ENCODE assay signal across 21 cellular contexts in the genomic region with DNA sequence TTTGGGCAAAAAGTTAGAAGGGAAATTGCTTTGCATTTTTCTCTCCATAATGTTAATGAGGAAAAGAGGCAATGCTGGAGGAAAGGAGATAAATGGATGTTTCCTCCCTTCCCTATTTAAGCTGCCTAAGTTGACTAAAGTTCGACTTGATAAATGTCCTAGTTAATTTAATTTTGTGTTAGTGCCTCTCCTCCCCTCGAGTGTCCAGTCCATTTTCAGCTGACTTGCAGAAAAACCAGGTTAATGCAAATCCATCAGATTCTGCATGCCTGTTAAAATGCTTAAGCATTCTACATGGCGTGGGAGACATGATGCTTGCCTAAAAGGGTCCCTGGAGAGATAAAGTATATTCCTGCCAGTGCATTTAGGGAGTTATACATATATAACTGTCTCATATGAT.
"Had no signal": no experiment of that assay in that cellular context is flagged by ENCODE, and none has a peak within 500 bp of the region (broad histone marks: within the 10 kb centered on the region; RNA-seq: fewer than 3 reads in every experiment).

No MANE protein-coding gene starts in this region.

- H3K27me3 Mint-ChIP-seq: activated CD4-positive, alpha-beta memory T cell treated with anti-CD3 and anti-CD28 coated beads for 36 hours; naive thymus-derived CD8-positive, alpha-beta T cell had no signal

- H3K36me3 ChIP-seq: brain microvascular endothelial cell, lower lobe of right lung, ovary, transverse colon had no signal

- H3K4me3 Mint-ChIP-seq: activated CD4-positive, alpha-beta memory T cell treated with anti-CD3 and anti-CD28 coated beads for 36 hours had no signal

- H3K4me1 ChIP-seq: foreskin keratinocyte had no signal

- H3K4me3 ChIP-seq: dorsolateral prefrontal cortex, hepatocyte, lower lobe of right lung, ovary, psoas muscle, skin epidermis, transverse colon had no signal

- ATAC-seq: foreskin keratinocyte; left colon; lower lobe of right lung; naive thymus-derived CD8-positive, alpha-beta T cell; psoas muscle; right cardiac atrium; stimulated activated naive CD8-positive, alpha-beta T cell treated with anti-CD3 and anti-CD28 coated beads, Interleukin-15, Interleukin-2, amounts not matched to agents 100 U/mL and 50 U/mL, for 24 hours had no signal

- H3K27me3 ChIP-seq: brain microvascular endothelial cell, dorsolateral prefrontal cortex, foreskin keratinocyte, hepatocyte, ovary, transverse colon had no signal

- H3K4me2 ChIP-seq: hepatocyte had no signal

- FAIRE-seq: colon had no signal

- DNase-seq: activated CD4-positive, alpha-beta memory T cell treated with anti-CD3 and anti-CD28 coated beads for 36 hours; activated CD4-positive, CD25-positive, alpha-beta regulatory T cell treated with anti-CD3 and anti-CD28 coated beads, Interleukin-2, amount 50 U/mL, for 72 hours; activated T-cell treated with anti-CD3 and anti-CD28 coated beads for 4 hours; anterior cingulate cortex; brain microvascular endothelial cell; central memory CD4-positive, alpha-beta T cell; dorsolateral prefrontal cortex; foreskin keratinocyte; islet precursor cell; left colon; lower lobe of right lung; naive thymus-derived CD8-positive, alpha-beta T cell; ovary; psoas muscle; right cardiac atrium; stimulated activated naive CD8-positive, alpha-beta T cell treated with anti-CD3 and anti-CD28 coated beads, Interleukin-15, Interleukin-2, amounts not matched to agents 100 U/mL and 50 U/mL, for 24 hours; substantia nigra; transverse colon had no signal

- H2AFZ ChIP-seq: hepatocyte had no signal

- H3K9me3 Mint-ChIP-seq: activated CD4-positive, alpha-beta memory T cell treated with anti-CD3 and anti-CD28 coated beads for 36 hours; naive thymus-derived CD8-positive, alpha-beta T cell had no signal

- H3K27ac Mint-ChIP-seq: activated CD4-positive, alpha-beta memory T cell treated with anti-CD3 and anti-CD28 coated beads for 36 hours had no signal

- H3K9me3 ChIP-seq: lower lobe of right lung, ovary, psoas muscle, transverse colon had no signal

- H3K27ac ChIP-seq: brain microvascular endothelial cell, dorsolateral prefrontal cortex, foreskin keratinocyte, hepatocyte, lower lobe of right lung, ovary, psoas muscle, skin epidermis, transverse colon had no signal
